20 cellular contexts compared by ENCODE assay signal in the genomic region with DNA sequence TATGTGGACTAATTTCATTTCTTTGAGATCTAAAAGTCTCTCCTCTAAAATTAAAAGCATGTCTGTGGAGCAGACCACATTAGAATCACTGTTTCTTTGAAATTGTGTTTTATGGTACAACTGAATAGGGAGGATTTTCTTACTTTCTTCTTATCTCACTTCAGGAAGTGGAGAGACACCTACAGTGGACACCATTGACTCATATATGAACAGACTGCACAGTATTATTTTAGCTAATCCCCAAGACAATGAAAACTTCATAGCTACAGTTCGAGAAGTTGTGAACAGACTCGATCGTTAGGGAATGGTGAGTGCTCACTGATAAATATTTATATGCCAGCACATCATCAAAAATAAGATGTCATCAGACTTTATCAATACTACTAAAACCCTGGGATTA.
"Had no signal": no experiment of that assay in that cellular context is flagged by ENCODE, and none has a peak within 500 bp of the region (broad histone marks: within the 10 kb centered on the region; RNA-seq: fewer than 3 reads in every experiment).

No MANE protein-coding gene starts in this region.

- H3K4me1 Mint-ChIP-seq: activated B cell treated with CpG ODN at 0.5 μM for 24 hours; activated naive CD4-positive, alpha-beta T cell treated with anti-CD3 and anti-CD28 coated beads, Interleukin-2, amount 50 U/mL, for 24 hours had no signal

- DNase-seq: activated B cell treated with CpG ODN at 0.5 μM for 24 hours; activated CD4-positive, alpha-beta memory T cell treated with anti-CD3 and anti-CD28 coated beads, Interleukin-2, amount 10 ng/mL, durations not matched to agents 7 days and 5 days; activated CD4-positive, alpha-beta T cell treated with anti-CD3 and anti-CD28 coated beads for 1 hour; activated CD4-positive, alpha-beta T cell treated with anti-CD3 and anti-CD28 coated beads, Interleukin-2, amount 10 ng/mL, durations not matched to agents 7 days and 5 days; activated CD8-positive, alpha-beta memory T cell treated with anti-CD3 and anti-CD28 coated beads, Interleukin-2, amount 50 U/mL, for 48 hours; activated effector memory CD4-positive, alpha-beta T cell treated with Interleukin-2 at 50 U/mL for 16 hours; activated naive CD4-positive, alpha-beta T cell; activated T-cell treated with anti-CD3 and anti-CD28 coated beads, Interleukin-2, amount 50 U/mL, for 4 hours; amygdala; MM.1S; NCI-H1105; NCI-H1436; NCI-H2081; NCI-H226; NCI-H69; PC-3; SHP77 treated with DMSO at 0.1 percent for 48 hours; T1000 had no signal

- H3K4me3 Mint-ChIP-seq: activated B cell treated with CpG ODN at 0.5 μM for 24 hours; activated CD4-positive, alpha-beta memory T cell treated with anti-CD3 and anti-CD28 coated beads, Interleukin-2, amount 10 ng/mL, durations not matched to agents 7 days and 5 days; activated CD4-positive, alpha-beta T cell treated with anti-CD3 and anti-CD28 coated beads, Interleukin-2, amount 10 ng/mL, durations not matched to agents 7 days and 5 days; activated naive CD4-positive, alpha-beta T cell treated with anti-CD3 and anti-CD28 coated beads, Interleukin-2, amount 50 U/mL, for 24 hours; activated T-cell treated with anti-CD3 and anti-CD28 coated beads, Interleukin-2, amount 50 U/mL, for 4 hours had no signal

- H3K9me3 Mint-ChIP-seq: activated B cell treated with CpG ODN at 0.5 μM for 24 hours; activated CD4-positive, alpha-beta memory T cell treated with anti-CD3 and anti-CD28 coated beads, Interleukin-2, amount 10 ng/mL, durations not matched to agents 7 days and 5 days; activated CD4-positive, alpha-beta T cell treated with anti-CD3 and anti-CD28 coated beads, Interleukin-2, amount 10 ng/mL, durations not matched to agents 7 days and 5 days; activated naive CD4-positive, alpha-beta T cell treated with anti-CD3 and anti-CD28 coated beads, Interleukin-2, amount 50 U/mL, for 24 hours; activated T-cell treated with anti-CD3 and anti-CD28 coated beads, Interleukin-2, amount 50 U/mL, for 4 hours; brain had no signal

- H3K27ac Mint-ChIP-seq: activated B cell treated with CpG ODN at 0.5 μM for 24 hours; activated CD4-positive, alpha-beta memory T cell treated with anti-CD3 and anti-CD28 coated beads, Interleukin-2, amount 10 ng/mL, durations not matched to agents 7 days and 5 days; activated CD4-positive, alpha-beta T cell treated with anti-CD3 and anti-CD28 coated beads, Interleukin-2, amount 10 ng/mL, durations not matched to agents 7 days and 5 days; activated naive CD4-positive, alpha-beta T cell treated with anti-CD3 and anti-CD28 coated beads, Interleukin-2, amount 50 U/mL, for 24 hours had no signal

- H3K27me3 Mint-ChIP-seq: activated B cell treated with CpG ODN at 0.5 μM for 24 hours; activated CD4-positive, alpha-beta memory T cell treated with anti-CD3 and anti-CD28 coated beads, Interleukin-2, amount 10 ng/mL, durations not matched to agents 7 days and 5 days; activated CD4-positive, alpha-beta T cell treated with anti-CD3 and anti-CD28 coated beads, Interleukin-2, amount 10 ng/mL, durations not matched to agents 7 days and 5 days; activated naive CD4-positive, alpha-beta T cell treated with anti-CD3 and anti-CD28 coated beads, Interleukin-2, amount 50 U/mL, for 24 hours; brain had no signal

- ATAC-seq: activated T-cell treated with anti-CD3 and anti-CD28 coated beads, Interleukin-2, amount 50 U/mL, for 4 hours; PC-3 had no signal
